ENCODE assay signal across 6 cellular contexts in the genomic region with DNA sequence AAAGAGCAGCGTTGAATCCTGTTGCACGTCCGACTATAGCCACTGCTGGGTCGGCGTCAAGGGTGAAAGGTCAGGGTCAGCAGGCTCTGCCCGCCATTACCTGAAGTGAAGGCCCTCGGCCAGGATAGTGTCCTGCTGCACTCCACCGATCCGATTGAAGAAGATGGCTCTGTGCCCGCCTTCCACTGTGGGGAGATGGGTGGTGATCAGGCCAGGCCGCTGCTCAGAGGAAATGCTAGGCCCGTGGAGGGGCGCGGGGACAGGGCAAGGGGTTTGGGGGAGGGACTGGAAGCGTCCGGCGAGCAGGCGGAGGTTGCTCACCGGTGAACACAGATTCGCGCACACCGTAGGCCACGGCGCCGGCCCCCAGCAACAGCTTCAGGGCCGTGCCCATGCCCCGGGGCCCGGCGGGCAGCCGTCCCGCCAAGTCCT. TPM values are rescaled to one million over a fixed set of nuclear protein-coding genes. Genes with fewer than 3 reads are reported as not detected.
A peak's percentile ranks its signal among the peaks of the same experiment; 100 is the strongest.
DNase-seq lines count a peak whose midpoint lies in the region; ATAC-seq lines count a peak whose summit lies in the region.

No MANE protein-coding gene starts in this region.

- H3K27ac ChIP-seq in mesenchymal stem cell (ENCODE audit: low read length, poor library complexity, severe bottlenecking), result peak overlapping the region; percentile 54

- H3K27ac Mint-ChIP-seq in activated CD4-positive, alpha-beta T cell treated with anti-CD3 and anti-CD28 coated beads for 36 hours, result peak overlapping the region; percentile 100
- peak overlapping the region; percentile 100 for H3K27ac Mint-ChIP-seq in activated CD8-positive, alpha-beta T cell treated with anti-CD3 and anti-CD28 coated beads, Interleukin-2, amount 10 ng/mL, durations not matched to agents 7 days and 5 days

- intact Hi-C loops in activated CD4-positive, alpha-beta T cell treated with anti-CD3 and anti-CD28 coated beads for 36 hours (cut with DNase I, micrococcal nuclease), result loop anchor here (1.0 to 2.0 kb wide), 17 partner anchors 9 to 1057 kb away; partner anchors contain the start of genes C12orf57 (in 2 of the 2), LPCAT3 (in 2 of the 2), USP5 (in 2 of the 2) and C1RL (in 1 of the 2)

- DNase-seq in activated CD4-positive, alpha-beta T cell treated with anti-CD3 and anti-CD28 coated beads for 36 hours, result no peak
- DNase-seq in activated CD4-positive, alpha-beta T cell treated with anti-CD3 and anti-CD28 coated beads, Interleukin-2, amount 50 U/mL, for 1 hour, result no peak
- peak; percentile 46 for DNase-seq in activated CD8-positive, alpha-beta T cell treated with anti-CD3 and anti-CD28 coated beads, Interleukin-2, amount 10 ng/mL, durations not matched to agents 7 days and 5 days
- DNase-seq in mesenchymal stem cell (no peak), cerebellum (ENCODE audit: low spot score) (no peak), MV-4-11 (lab: John Stamatoyannopoulos, UW) (no peak)

- H3K9me3 ChIP-seq in mesenchymal stem cell (ENCODE audit: control insufficient read depth, low read length), result no peaks in the 10 kb centered on the region

- peaks cover 82% of the 10 kb centered on the region for H3K36me3 Mint-ChIP-seq in activated CD4-positive, alpha-beta T cell treated with anti-CD3 and anti-CD28 coated beads for 36 hours (ENCODE audit: low read depth)
- peaks cover 72% of the 10 kb centered on the region for H3K36me3 Mint-ChIP-seq in activated CD8-positive, alpha-beta T cell treated with anti-CD3 and anti-CD28 coated beads, Interleukin-2, amount 10 ng/mL, durations not matched to agents 7 days and 5 days (ENCODE audit: low read depth)

- H2AK5ac ChIP-seq in mesenchymal stem cell (ENCODE audit: low read length, severe bottlenecking), result peak overlapping the region; percentile 88

- peak overlapping the region; percentile 46 to 93 for H3K18ac ChIP-seq in mesenchymal stem cell (ENCODE audit: low read depth in 1 of 2, low read length in 2 of 2)

- H2BK12ac ChIP-seq in mesenchymal stem cell (ENCODE audit: low read length in 2 of 2), result peak overlapping the region in 1 of 2 experiments; percentile 18

- H3K23ac ChIP-seq in mesenchymal stem cell (ENCODE audit: low read length in 2 of 2), result peak overlapping the region in 1 of 2 experiments; percentile 2

- peaks cover 23% of the 10 kb centered on the region for H3K79me1 ChIP-seq in mesenchymal stem cell (replicated peaks; ENCODE audit: low read length, poor library complexity, severe bottlenecking)

- peak overlapping the region; percentile 75 to 83 for H3K4ac ChIP-seq in mesenchymal stem cell (ENCODE audit: low read depth in 1 of 2, low read length in 2 of 2)

- POLR2A ChIA-PET in activated CD4-positive, alpha-beta T cell treated with anti-CD3 and anti-CD28 coated beads for 36 hours (lab: Charles Lee), result interaction anchor here (2.4 kb wide), 1 partner anchor 26 kb away, joined by 16 read pairs; the partner anchor contains the start of genes C12orf57 and RNU7-1
- POLR2A ChIA-PET in activated CD8-positive, alpha-beta T cell treated with anti-CD3 and anti-CD28 coated beads, Interleukin-2, amount 10 ng/mL, durations not matched to agents 7 days and 5 days (lab: Charles Lee), result interaction anchor here (1.9 to 4.5 kb wide), 4 partner anchors 11 to 138 kb away, joined by 4 to 84 read pairs (median 16); partner anchors contain the start of genes C12orf57, C1RL, LPCAT3 and RNU7-1

- H2AFZ ChIP-seq in mesenchymal stem cell (ENCODE audit: low read depth, low read length), result no peak overlapping the region

- CTCF ChIA-PET in activated CD4-positive, alpha-beta T cell treated with anti-CD3 and anti-CD28 coated beads for 36 hours (lab: Charles Lee), result interaction anchor here (1.0 kb wide), 1 partner anchor 143 kb away, joined by 4 read pairs; no protein-coding TSS in a partner anchor
- CTCF ChIA-PET in activated CD8-positive, alpha-beta T cell treated with anti-CD3 and anti-CD28 coated beads, Interleukin-2, amount 10 ng/mL, durations not matched to agents 7 days and 5 days (lab: Charles Lee), result no interaction called here

- peaks cover 43 to 57% of the 10 kb centered on the region in 2 experiments for H3K36me3 ChIP-seq in mesenchymal stem cell (ENCODE audit: control insufficient read depth in 1 of 2, insufficient read depth in 2 of 2, low read depth in 1 of 2, low read length in 2 of 2)

- no peak overlapping the region for H2BK120ac ChIP-seq in mesenchymal stem cell (ENCODE audit: low read depth, low read length)

- H3K4me3 Mint-ChIP-seq in activated CD4-positive, alpha-beta T cell treated with anti-CD3 and anti-CD28 coated beads for 36 hours, result peak overlapping the region; percentile 96
- peak overlapping the region; percentile 100 for H3K4me3 Mint-ChIP-seq in activated CD8-positive, alpha-beta T cell treated with anti-CD3 and anti-CD28 coated beads, Interleukin-2, amount 10 ng/mL, durations not matched to agents 7 days and 5 days

- H3K14ac ChIP-seq in mesenchymal stem cell (ENCODE audit: low read length in 2 of 2), result peak overlapping the region in 1 of 2 experiments; percentile 5

- no peak overlapping the region for H2BK15ac ChIP-seq in mesenchymal stem cell (ENCODE audit: low read depth, poor library complexity, severe bottlenecking)

- WGBS in mesenchymal stem cell, result 2% methylated on average over 27 of the region's 31 CpGs

- H3K27me3 ChIP-seq in mesenchymal stem cell (ENCODE audit: control insufficient read depth in 1 of 2, insufficient read depth in 1 of 2, low read length in 2 of 2), result no peaks in the 10 kb centered on the region

- no peaks in the 10 kb centered on the region for H3K9me3 Mint-ChIP-seq in activated CD4-positive, alpha-beta T cell treated with anti-CD3 and anti-CD28 coated beads for 36 hours (ENCODE audit: low read depth)
- no peaks in the 10 kb centered on the region for H3K9me3 Mint-ChIP-seq in activated CD8-positive, alpha-beta T cell treated with anti-CD3 and anti-CD28 coated beads, Interleukin-2, amount 10 ng/mL, durations not matched to agents 7 days and 5 days (ENCODE audit: insufficient read depth)

- no peak overlapping the region for H2BK5ac ChIP-seq in mesenchymal stem cell (ENCODE audit: low read depth, low read length, poor library complexity, severe bottlenecking)

- peak overlapping the region; percentile 80 to 100 for H3K4me3 ChIP-seq in mesenchymal stem cell (ENCODE audit: insufficient read depth in 1 of 2, low read depth in 1 of 2, low read length in 2 of 2)

- H4K8ac ChIP-seq in mesenchymal stem cell (ENCODE audit: low read length), result peak overlapping the region; percentile 73

- peak overlapping the region; percentile 83 for H4K91ac ChIP-seq in mesenchymal stem cell (ENCODE audit: low read length)

- peaks cover 12% of the 10 kb centered on the region for H3K4me1 ChIP-seq in mesenchymal stem cell (ENCODE audit: control insufficient read depth, insufficient read depth, low read depth, low read length)

- peaks cover 59% of the 10 kb centered on the region for H3K4me1 Mint-ChIP-seq in activated CD4-positive, alpha-beta T cell treated with anti-CD3 and anti-CD28 coated beads for 36 hours
- peaks cover 69% of the 10 kb centered on the region for H3K4me1 Mint-ChIP-seq in activated CD8-positive, alpha-beta T cell treated with anti-CD3 and anti-CD28 coated beads, Interleukin-2, amount 10 ng/mL, durations not matched to agents 7 days and 5 days (ENCODE audit: low read depth)

- peak; percentile 11 for ATAC-seq in activated CD4-positive, alpha-beta T cell treated with anti-CD3 and anti-CD28 coated beads for 36 hours
- ATAC-seq in activated CD8-positive, alpha-beta T cell treated with anti-CD3 and anti-CD28 coated beads, Interleukin-2, amount 10 ng/mL, durations not matched to agents 7 days and 5 days, result peak; percentile 16

- peak overlapping the region; percentile 62 for H3K4me2 ChIP-seq in mesenchymal stem cell (ENCODE audit: low read length, poor library complexity, severe bottlenecking)

- peak overlapping the region; percentile 100 for H3K9ac ChIP-seq in mesenchymal stem cell (ENCODE audit: low read length)

- no peaks in the 10 kb centered on the region for H3K27me3 Mint-ChIP-seq in activated CD4-positive, alpha-beta T cell treated with anti-CD3 and anti-CD28 coated beads for 36 hours
- no peaks in the 10 kb centered on the region for H3K27me3 Mint-ChIP-seq in activated CD8-positive, alpha-beta T cell treated with anti-CD3 and anti-CD28 coated beads, Interleukin-2, amount 10 ng/mL, durations not matched to agents 7 days and 5 days (ENCODE audit: low read depth)

RNA-seq across cellular contexts. Expression of gene PHB2, which starts 0.4 kb away (rescaled TPM):
- total RNA-seq in activated CD4-positive, alpha-beta T cell treated with anti-CD3 and anti-CD28 coated beads for 36 hours, result 100 to 1,000 TPM; 398 to 502 TPM
- total RNA-seq in activated CD8-positive, alpha-beta T cell treated with anti-CD3 and anti-CD28 coated beads, Interleukin-2, amount 10 ng/mL, durations not matched to agents 7 days and 5 days, result 100 to 1,000 TPM; 226 to 236 TPM
- 253 TPM for polyA plus RNA-seq in mesenchymal stem cell (2013, experiment 1 of 2)
- polyA plus RNA-seq in mesenchymal stem cell (2013, experiment 2 of 2), result 265 TPM
- total RNA-seq in cerebellum, result 74.0 TPM

RNA-seq across cellular contexts. Expression of gene EMG1, which starts 0.6 kb away (rescaled TPM):
- 100 to 1,000 TPM in 1 of 2 experiments, 10 to 100 TPM in 1; 85.0 to 106 TPM for total RNA-seq in activated CD4-positive, alpha-beta T cell treated with anti-CD3 and anti-CD28 coated beads for 36 hours
- 10 to 100 TPM; 54.9 to 58.7 TPM for total RNA-seq in activated CD8-positive, alpha-beta T cell treated with anti-CD3 and anti-CD28 coated beads, Interleukin-2, amount 10 ng/mL, durations not matched to agents 7 days and 5 days
- polyA plus RNA-seq in mesenchymal stem cell (2013, experiment 1 of 2), result 30.6 TPM
- 32.3 TPM for polyA plus RNA-seq in mesenchymal stem cell (2013, experiment 2 of 2)
- total RNA-seq in cerebellum, result 23.3 TPM

RNA-seq across cellular contexts. Expression of gene PTPN6, which starts 19.0 kb away (rescaled TPM):
- total RNA-seq in activated CD4-positive, alpha-beta T cell treated with anti-CD3 and anti-CD28 coated beads for 36 hours, result 100 to 1,000 TPM; 335 to 483 TPM
- total RNA-seq in activated CD8-positive, alpha-beta T cell treated with anti-CD3 and anti-CD28 coated beads, Interleukin-2, amount 10 ng/mL, durations not matched to agents 7 days and 5 days, result 100 to 1,000 TPM; 354 to 397 TPM
- 0.73 TPM for polyA plus RNA-seq in mesenchymal stem cell (2013, experiment 1 of 2)
- 1.2 TPM for polyA plus RNA-seq in mesenchymal stem cell (2013, experiment 2 of 2)
- total RNA-seq in cerebellum, result 2.9 TPM

RNA-seq across cellular contexts. Expression of gene C12orf57, which starts 26.3 kb away (rescaled TPM):
- 100 to 1,000 TPM; 189 to 208 TPM for total RNA-seq in activated CD4-positive, alpha-beta T cell treated with anti-CD3 and anti-CD28 coated beads for 36 hours
- total RNA-seq in activated CD8-positive, alpha-beta T cell treated with anti-CD3 and anti-CD28 coated beads, Interleukin-2, amount 10 ng/mL, durations not matched to agents 7 days and 5 days, result 100 to 1,000 TPM; 184 to 185 TPM
- 186 TPM for polyA plus RNA-seq in mesenchymal stem cell (2013, experiment 1 of 2)
- polyA plus RNA-seq in mesenchymal stem cell (2013, experiment 2 of 2), result 188 TPM
- total RNA-seq in cerebellum, result 131 TPM

RNA-seq across cellular contexts. Expression of gene RNU7-1, which starts 26.5 kb away (rescaled TPM):
- total RNA-seq in activated CD4-positive, alpha-beta T cell treated with anti-CD3 and anti-CD28 coated beads for 36 hours, result not detected
- total RNA-seq in activated CD8-positive, alpha-beta T cell treated with anti-CD3 and anti-CD28 coated beads, Interleukin-2, amount 10 ng/mL, durations not matched to agents 7 days and 5 days, result not detected
- polyA plus RNA-seq in mesenchymal stem cell (2013, experiment 1 of 2), result not detected
- polyA plus RNA-seq in mesenchymal stem cell (2013, experiment 2 of 2), result not detected
- total RNA-seq in cerebellum, result not detected

Comparison
In these comparisons a context has a peak if more than half of its experiments do, and no peak if none do; other contexts are left out.
1. RNA of gene PTPN6, which starts 19.0 kb away (total RNA-seq): 335 to 483 TPM in activated CD4-positive, alpha-beta T cell treated with anti-CD3 and anti-CD28 coated beads for 36 hours and 354 to 397 TPM in activated CD8-positive, alpha-beta T cell treated with anti-CD3 and anti-CD28 coated beads, Interleukin-2, amount 10 ng/mL, durations not matched to agents 7 days and 5 days; 2.9 TPM in cerebellum (single experiment); every median in the first group is over 10 times any median in the second.